In genomic region chr15:74873756-74874424, GRCh38 we compare ENCODE assay signal across 8 cellular contexts. TPM values are rescaled to one million over a fixed set of nuclear protein-coding genes. Genes with fewer than 3 reads are reported as not detected.
A peak's percentile ranks its signal among the peaks of the same experiment; 100 is the strongest.
DNase-seq lines count a peak whose midpoint lies in the region; ATAC-seq, FAIRE-seq and TF ChIP-seq lines count a peak whose summit lies in the region.

No MANE protein-coding gene starts in this region.

- H3K4me3 ChIP-seq in kidney (ENCODE audit: low read length in 2 of 2) (peak overlapping the region; percentile 71 to 93), subcutaneous abdominal adipose tissue (ENCODE audit: low read depth in 1 of 5, low read length in 5 of 5) (peak overlapping the region; percentile 81 to 94 (median 94))

- H3K9ac ChIP-seq in kidney (ENCODE audit: low read length in 2 of 2): peak overlapping the region; percentile 35 to 84
- peak overlapping the region in 4 of 5 donors; percentile 69 to 95 (median 72) for H3K9ac ChIP-seq in subcutaneous abdominal adipose tissue (ENCODE audit: low read length in 5 of 5)

- H3K4me1 ChIP-seq in kidney (ENCODE audit: control insufficient read depth in 1 of 2, insufficient read depth in 1 of 2, low read depth in 1 of 2, low read length in 2 of 2) (peaks cover 24 to 27% of the 10 kb centered on the region in 2 donors), subcutaneous abdominal adipose tissue (ENCODE audit: control insufficient read depth in 5 of 5, insufficient read depth in 5 of 5, low read length in 5 of 5) (peaks cover 10 to 45% (median 39%) of the 10 kb centered on the region in 5 donors)

- peak overlapping the region; percentile 39 for H3K27ac ChIP-seq in KOPT-K1 (ENCODE audit: low read depth, low read length, poor library complexity, severe bottlenecking)
- H3K27ac ChIP-seq in kidney (ENCODE audit: low read depth in 2 of 2, low read length in 2 of 2): no peak overlapping the region
- peak overlapping the region; percentile 62 for H3K27ac ChIP-seq in subcutaneous abdominal adipose tissue (ENCODE audit: low read depth, low read length)

- no peaks in the 10 kb centered on the region for H3K27me3 ChIP-seq in subcutaneous abdominal adipose tissue (ENCODE audit: control insufficient read depth in 5 of 5, insufficient read depth in 4 of 5, low read length in 5 of 5)

- no peak for FAIRE-seq in kidney (lab: Jason Lieb, UNC)

- DNase-seq in Daoy (ENCODE audit: low read depth): peak; percentile 20
- DNase-seq in amniotic epithelial cell (ENCODE audit: low read depth): peak; percentile 33
- DNase-seq in kidney: no peak
- no peak for DNase-seq in SW480 (ENCODE audit: low spot score)
- DNase-seq in globus pallidus (ENCODE audit: low spot score): no peak

- ATAC-seq in HG02610 (IDR thresholded peaks at IDR 0.05; ENCODE audit: unreplicated experiment): no peak

- H3K9me3 ChIP-seq in KOPT-K1 (ENCODE audit: insufficient read depth, low read length, poor library complexity, severe bottlenecking) (no peaks in the 10 kb centered on the region), kidney (ENCODE audit: control insufficient read depth in 1 of 2, low read length in 2 of 2) (no peaks in the 10 kb centered on the region), subcutaneous abdominal adipose tissue (ENCODE audit: control insufficient read depth in 5 of 5, low read length in 5 of 5) (no peaks in the 10 kb centered on the region)

- TF ChIP-seq CTCF in kidney (IDR thresholded peaks at IDR 0.05; ENCODE audit: borderline replicate concordance, extremely low read depth, insufficient read depth): no peak

- H3K36me3 ChIP-seq in KOPT-K1 (ENCODE audit: insufficient read depth, low read length) (peaks cover 11% of the 10 kb centered on the region; the same call in 1 of the 2 replicates), kidney (ENCODE audit: control insufficient read depth in 1 of 2, insufficient read depth in 2 of 2, low read length in 2 of 2) (no peaks in the 10 kb centered on the region), subcutaneous abdominal adipose tissue (ENCODE audit: control insufficient read depth in 5 of 5, insufficient read depth in 5 of 5, low read length in 5 of 5) (no peaks in the 10 kb centered on the region)

- intact Hi-C loops in kidney (cut with DNase I): no loop called here

RNA-seq across cellular contexts. Expression of gene SCAMP2, which starts 0.7 kb away (rescaled TPM):
- 15.9 and 16.8 TPM in 2 replicates for total RNA-seq in Daoy (2014; rRNA removed; shearing (Covaris generic))
- 102 TPM for total RNA-seq in kidney
- polyA plus RNA-seq in kidney (ENCODE audit: insufficient read depth, low read depth, low replicate concordance): 87.9 TPM

RNA-seq across cellular contexts. Expression of gene MPI, which starts 16.0 kb away (rescaled TPM):
- 31.0 and 38.3 TPM in 2 replicates for total RNA-seq in Daoy (2014; rRNA removed; shearing (Covaris generic))
- total RNA-seq in kidney: 33.7 TPM
- polyA plus RNA-seq in kidney (ENCODE audit: insufficient read depth, low read depth, low replicate concordance): 52.0 TPM

RNA-seq across cellular contexts. Expression of gene ULK3, which starts 30.9 kb away (rescaled TPM):
- 17.6 and 24.3 TPM in 2 replicates for total RNA-seq in Daoy (2014; rRNA removed; shearing (Covaris generic))
- 36.1 TPM for total RNA-seq in kidney
- polyA plus RNA-seq in kidney (ENCODE audit: insufficient read depth, low read depth, low replicate concordance): 34.5 TPM

RNA-seq across cellular contexts. Expression of gene FAM219B, which starts 32.8 kb away (rescaled TPM):
- 14.2 and 19.1 TPM in 2 replicates for total RNA-seq in Daoy (2014; rRNA removed; shearing (Covaris generic))
- 76.5 TPM for total RNA-seq in kidney
- polyA plus RNA-seq in kidney (ENCODE audit: insufficient read depth, low read depth, low replicate concordance): 41.7 TPM

RNA-seq across cellular contexts. Expression of gene CPLX3, which starts 47.5 kb away (rescaled TPM):
- total RNA-seq in Daoy (2014; rRNA removed; shearing (Covaris generic)): not detected in 2 replicates
- total RNA-seq in kidney: not detected
- not detected for polyA plus RNA-seq in kidney (ENCODE audit: insufficient read depth, low read depth, low replicate concordance)

Comparison
In these comparisons a context has a peak if more than half of its experiments do, and no peak if none do; other contexts are left out.
1. DNase-seq: peak in Daoy (single experiment) and amniotic epithelial cell (single experiment); none in kidney (single experiment), SW480 (single experiment) and globus pallidus (single experiment).
2. H3K27ac ChIP-seq: peak in KOPT-K1 (single experiment) and subcutaneous abdominal adipose tissue (single experiment); none in kidney (0 of 2).